22 cellular contexts compared by ENCODE assay signal in genomic region chr1:208318150-208318734, GRCh38.
DNase-seq lines count a peak whose midpoint lies in the region; ATAC-seq and TF ChIP-seq lines count a peak whose summit lies in the region.
"Had no signal": no experiment of that assay in that cellular context is flagged by ENCODE, and none has a peak within 500 bp of the region (broad histone marks: within the 10 kb centered on the region; RNA-seq: fewer than 3 reads in every experiment).

No MANE protein-coding gene starts in this region.

- H3K4me3 ChIP-seq in PC-3 (ENCODE audit: low read length) = no peak overlapping the region
- H3K4me3 ChIP-seq in epithelial cell of esophagus (ENCODE audit: low read length) = no peak overlapping the region
- H3K4me3 ChIP-seq in esophagus muscularis mucosa = no peak overlapping the region
- H3K4me3 ChIP-seq: GM12878 had no signal

- 78% methylated on average over 2 of the region's 2 CpGs for WGBS in esophagus muscularis mucosa

- no peaks in the 10 kb centered on the region for H3K36me3 ChIP-seq in PC-3 (ENCODE audit: low read depth, low read length)
- H3K36me3 ChIP-seq in esophagus muscularis mucosa = no peaks in the 10 kb centered on the region

- no peak overlapping the region for H3K27ac ChIP-seq in PC-3 (ENCODE audit: low read length)
- H3K27ac ChIP-seq in esophagus muscularis mucosa (replicated peaks in 1 of 4) = no peak overlapping the region
- H3K27ac ChIP-seq: KMS-11 had no signal

- BruUV-seq in PC-3 (replicated peaks; lab: Mats Ljungman, UMichigan) = no TSS peak

- H3K9me3 ChIP-seq in PC-3 (ENCODE audit: low read length) = no peaks in the 10 kb centered on the region
- H3K9me3 ChIP-seq in esophagus muscularis mucosa = no peaks in the 10 kb centered on the region
- H3K9me3 ChIP-seq: SK-N-SH had no signal

- no peaks in the 10 kb centered on the region for H3K9me2 ChIP-seq in PC-3 (replicated peaks; ENCODE audit: low read length)
- H3K9me2 ChIP-seq: SK-N-SH had no signal

- TF ChIP-seq CTCF in PC-3 (conservative IDR thresholded peaks at IDR 0.05; ENCODE audit: low read depth, low read length) (no peak), epithelial cell of esophagus (IDR thresholded peaks at IDR 0.05; ENCODE audit: insufficient read depth, low read depth, low read length, missing control alignments) (no peak), esophagus muscularis mucosa (IDR thresholded peaks at IDR 0.05) (no peak), GM20000 (IDR thresholded peaks at IDR 0.05; ENCODE audit: extremely low read depth, missing control alignments) (no peak)

- no peak for DNase-seq in activated naive CD4-positive, alpha-beta T cell treated with anti-CD3 and anti-CD28 coated beads, Interleukin-2, amount 50 U/mL, for 72 hours (ENCODE audit: low spot score in 2 of 2)
- no peak for DNase-seq in activated naive CD4-positive, alpha-beta T cell treated with anti-CD3 and anti-CD28 coated beads, Interleukin-2, amount 50 U/mL, for 16 hours
- DNase-seq in PC-3 (peak; percentile 49), epithelial cell of esophagus (ENCODE audit: low read depth) (peak; percentile 82), NCI-H187 treated with DMSO at 0.1 percent for 48 hours (lab: John Stamatoyannopoulos, UW) (no peak), esophagus muscularis mucosa (ENCODE audit: extremely low spot score) (no peak), GM20000 (ENCODE audit: low spot score) (no peak)
- DNase-seq: DMS79 treated with DMSO at 0.1 percent for 48 hours, GDM1, GOT3, NCI-H1417, NCI-H2029 treated with DMSO at 0.1 percent for 48 hours, NCI-H2171 treated with DMSO at 0.1 percent for 48 hours, NCI-H446 treated with DMSO at 0.1 percent for 48 hours, NCI-H748 treated with DMSO at 0.1 percent for 48 hours, SHP77, SK-N-SH had no signal

- peaks cover 44% of the 10 kb centered on the region for H3K27me3 ChIP-seq in PC-3 (ENCODE audit: low read length)
- peaks cover 0 to 22% (median 2%) of the 10 kb centered on the region in 4 donors for H3K27me3 ChIP-seq in esophagus muscularis mucosa

- no peak for TF ChIP-seq EP300 in esophagus muscularis mucosa (IDR thresholded peaks at IDR 0.05)

- CTCF ChIA-PET in PC-3 (lab: Charles Lee) = no interaction called here

- H3K79me2 ChIP-seq in PC-3 (ENCODE audit: low read length) = no peaks in the 10 kb centered on the region

- H3K4me1 ChIP-seq in PC-3 (ENCODE audit: insufficient read depth, low read length) (no peaks in the 10 kb centered on the region), esophagus muscularis mucosa (no peaks in the 10 kb centered on the region)

- no peak for TF ChIP-seq POLR2A in esophagus muscularis mucosa (IDR thresholded peaks at IDR 0.05; ENCODE audit: low read depth)

- intact Hi-C loops in PC-3 (cut with micrococcal nuclease) = no loop called here
- intact Hi-C loops in esophagus muscularis mucosa (cut with DNase I) = no loop called here

- no peak overlapping the region for H3K9ac ChIP-seq in PC-3 (ENCODE audit: low read length)
- H3K9ac ChIP-seq: KMS-11, SK-N-SH had no signal

- no peaks in the 10 kb centered on the region for H3K36me3 Mint-ChIP-seq in activated naive CD4-positive, alpha-beta T cell treated with anti-CD3 and anti-CD28 coated beads, Interleukin-2, amount 50 U/mL, for 72 hours

- no peaks in the 10 kb centered on the region for H3K9me3 Mint-ChIP-seq in activated naive CD4-positive, alpha-beta T cell treated with anti-CD3 and anti-CD28 coated beads, Interleukin-2, amount 50 U/mL, for 72 hours

- H3K27ac Mint-ChIP-seq in activated naive CD4-positive, alpha-beta T cell treated with anti-CD3 and anti-CD28 coated beads, Interleukin-2, amount 50 U/mL, for 72 hours = no peak overlapping the region

- no peaks in the 10 kb centered on the region for H4K20me1 ChIP-seq in PC-3 (ENCODE audit: low read length)

- no peak overlapping the region for H3K4me2 ChIP-seq in PC-3 (ENCODE audit: low read length)
- H3K4me2 ChIP-seq: KMS-11, SK-N-SH had no signal

- POLR2A ChIA-PET in PC-3 (lab: Charles Lee; ENCODE audit: unreplicated experiment) = no interaction called here

- H3F3A ChIP-seq in PC-3 (ENCODE audit: low read length, unreplicated experiment) = no peaks in the 10 kb centered on the region

- no peak overlapping the region for H2AFZ ChIP-seq in PC-3 (ENCODE audit: low read length)

- ATAC-seq in activated naive CD4-positive, alpha-beta T cell treated with anti-CD3 and anti-CD28 coated beads, Interleukin-2, amount 50 U/mL, for 72 hours = peak; percentile 18 to 83
- no peak for ATAC-seq in PC-3
- no peak for ATAC-seq in HG03135 (IDR thresholded peaks at IDR 0.05; ENCODE audit: unreplicated experiment)
- ATAC-seq: GM12878, HepG2, Panc1 had no signal

Comparison
In these comparisons a context has a peak if more than half of its experiments do, and no peak if none do; other contexts are left out.
1. ATAC-seq: peak in activated naive CD4-positive, alpha-beta T cell treated with anti-CD3 and anti-CD28 coated beads, Interleukin-2, amount 50 U/mL, for 72 hours (2 of 2); none in PC-3 (single experiment) and HG03135 (single experiment).
2. DNase-seq: peak in PC-3 (single experiment) and epithelial cell of esophagus (single experiment); none in activated naive CD4-positive, alpha-beta T cell treated with anti-CD3 and anti-CD28 coated beads, Interleukin-2, amount 50 U/mL, for 72 hours (0 of 2), activated naive CD4-positive, alpha-beta T cell treated with anti-CD3 and anti-CD28 coated beads, Interleukin-2, amount 50 U/mL, for 16 hours (single experiment), NCI-H187 treated with DMSO at 0.1 percent for 48 hours (single experiment), esophagus muscularis mucosa (single experiment) and GM20000 (single experiment).